Comparison of ENCODE assay signal across 8 cellular contexts in the genomic region with DNA sequence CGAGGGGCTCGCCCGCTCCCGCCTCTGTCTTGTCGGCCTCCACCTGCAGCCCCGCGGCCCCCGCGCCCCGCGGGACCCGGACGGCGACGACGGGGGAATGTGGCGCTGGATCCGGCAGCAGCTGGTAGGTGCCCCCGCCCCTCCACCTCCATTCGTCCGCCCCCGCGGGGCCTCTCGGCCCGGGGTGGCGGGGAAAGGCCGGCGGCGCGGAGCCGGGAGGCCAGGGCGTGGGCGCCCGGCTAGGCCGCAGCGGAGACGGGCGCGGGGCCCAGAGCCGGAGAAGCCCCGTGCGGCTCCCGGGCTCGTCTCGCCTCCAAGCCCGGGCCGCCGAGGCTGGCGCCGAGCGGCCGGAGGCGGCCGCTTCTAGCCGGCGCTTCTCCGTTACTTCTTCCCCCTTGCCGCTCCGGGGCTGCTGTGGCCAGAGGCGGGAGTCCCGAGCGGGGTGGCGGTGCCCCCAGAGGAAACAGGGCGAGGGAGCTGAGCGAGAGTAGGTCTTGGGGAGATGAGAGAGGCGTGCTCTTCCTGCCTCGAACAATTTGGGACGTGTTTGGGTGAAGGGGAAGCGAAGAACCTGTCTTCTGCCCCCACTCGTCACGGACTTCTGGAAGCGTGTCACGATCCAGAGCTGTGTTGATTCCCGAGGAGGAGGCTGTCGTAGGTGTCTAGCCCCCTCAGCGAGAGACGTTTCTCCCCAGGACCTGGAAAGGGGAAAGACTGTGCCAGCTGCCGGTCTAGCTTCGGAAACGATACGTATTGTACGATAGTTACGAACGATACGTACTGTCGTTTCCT.
DNase-seq lines count a peak whose midpoint lies in the region; ATAC-seq and TF ChIP-seq lines count a peak whose summit lies in the region.

No MANE protein-coding gene starts in this region.

- in situ Hi-C loops in brain microvascular endothelial cell (cut with HindIII; ENCODE audit: low pct_ligation_motif_present, low sequenced_read_pairs), result no loop called here

- H3K27ac ChIP-seq in brain microvascular endothelial cell, result peak overlapping the region; percentile 65

- H3K4me3 ChIP-seq in brain microvascular endothelial cell (ENCODE audit: low read depth, low read length), result peak overlapping the region; percentile 88

- H3K36me3 ChIP-seq in brain microvascular endothelial cell (replicated peaks), result no peaks in the 10 kb centered on the region

- no peaks in the 10 kb centered on the region for H3K27me3 ChIP-seq in brain microvascular endothelial cell (replicated peaks)

- peak; percentile 32 for ATAC-seq in GM21737 (IDR thresholded peaks at IDR 0.05; ENCODE audit: unreplicated experiment)

- DNase-seq in GM03348 (ENCODE audit: low spot score) (peak; percentile 77), KG1 (lab: John Stamatoyannopoulos, UW) (peak; percentile 41), T-helper 9 cell (peak; percentile 26), brain microvascular endothelial cell (peak; percentile 20), iPS-NIHi7 (ENCODE audit: extremely low spot score) (peak; percentile 54), NCI-H2029 (lab: John Stamatoyannopoulos, UW) (no peak)
- DNase-seq in stimulated activated CD4-positive, alpha-beta T cell treated with anti-CD3 and anti-CD28 coated beads, Interleukin-12 subunit alpha, Interleukin-12 subunit beta, amount 100 ng/mL, for 24 hours (ENCODE audit: low read depth in 2 of 2), result peak; percentile 9 to 15

- no peak for TF ChIP-seq CTCF in brain microvascular endothelial cell (IDR thresholded peaks at IDR 0.05; ENCODE audit: low read depth, low read length, missing control alignments)
